ENCODE assay signal across 11 cellular contexts in the genomic region with DNA sequence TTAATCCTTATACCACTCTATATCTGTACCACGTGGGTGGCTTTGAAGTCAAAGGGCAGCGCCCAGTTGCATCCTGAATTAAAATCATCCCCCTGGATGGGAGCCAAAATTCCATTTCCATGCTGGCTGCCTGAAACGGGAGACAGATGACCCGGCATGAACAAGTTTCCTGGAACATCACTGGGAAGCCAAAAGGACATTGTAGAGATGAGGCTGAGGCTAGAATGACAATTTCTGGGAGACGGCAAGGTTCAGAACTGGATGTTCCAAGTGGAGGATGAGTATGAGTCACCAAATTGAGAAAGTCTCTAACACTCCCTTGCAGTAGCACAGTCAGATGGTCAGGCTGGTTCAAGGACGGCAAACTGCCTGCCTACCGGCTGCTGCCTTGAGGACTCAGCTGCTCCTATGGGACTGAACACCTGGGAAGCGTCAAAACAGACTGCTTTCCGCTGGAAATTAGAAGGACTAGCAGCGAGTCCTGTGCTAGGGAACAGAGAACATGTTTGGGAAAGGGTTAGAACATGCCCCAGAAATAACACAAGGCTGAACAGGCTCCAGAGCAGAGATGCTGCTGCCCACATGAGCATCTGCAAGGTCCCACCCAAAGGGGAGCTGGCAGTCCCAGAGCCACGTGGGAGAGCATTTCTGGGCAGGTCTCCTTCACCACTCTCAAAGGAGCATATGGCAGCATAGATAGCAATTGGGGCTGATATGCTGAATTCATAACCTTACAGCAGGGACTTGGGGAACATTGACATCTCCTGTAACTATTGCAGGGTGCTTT. TPM values are rescaled to one million over a fixed set of nuclear protein-coding genes. Genes with fewer than 3 reads are reported as not detected.
DNase-seq lines count a peak whose midpoint lies in the region; FAIRE-seq and TF ChIP-seq lines count a peak whose summit lies in the region.
"Had no signal": no experiment of that assay in that cellular context is flagged by ENCODE, and none has a peak within 500 bp of the region (broad histone marks: within the 10 kb centered on the region; RNA-seq: fewer than 3 reads in every experiment).

No MANE protein-coding gene starts in this region.

- H3K27me3 ChIP-seq in keratinocyte (ENCODE audit: control insufficient read depth, extremely low read depth, insufficient read depth, low read length) (peaks cover 7% of the 10 kb centered on the region), stomach (no peaks in the 10 kb centered on the region)

- peaks cover 7% of the 10 kb centered on the region; the same call in 1 of the 2 replicates for H3K4me1 Mint-ChIP-seq in HFFc6 (ENCODE audit: low read depth)

- DNase-seq in HFFc6 (peak; percentile 43), cerebellar cortex (ENCODE audit: low spot score) (peak; percentile 10), keratinocyte (ENCODE audit: low read depth, low spot score) (no peak), stomach (peak; percentile 26), LoVo (ENCODE audit: low spot score) (no peak), NOMO-1 treated with DMSO at 0.1 percent for 48 hours (lab: John Stamatoyannopoulos, UW; ENCODE audit: unreplicated experiment) (no peak), SHP77 treated with DMSO at 0.1 percent for 48 hours (lab: John Stamatoyannopoulos, UW) (no peak)
- no peak for DNase-seq in stimulated activated CD4-positive, alpha-beta T cell treated with anti-CD3 and anti-CD28 coated beads, Interleukin-2, amount 100 ng/mL, for 24 hours
- DNase-seq: activated CD8-positive, alpha-beta memory T cell treated with anti-CD3 and anti-CD28 coated beads, Interleukin-2, amount 50 U/mL, for 4 hours; effector memory CD4-positive, alpha-beta T cell; NCI-H1436 had no signal

- H3K9ac ChIP-seq in keratinocyte (ENCODE audit: control insufficient read depth, extremely low read depth, insufficient read depth, low read length) = no peak overlapping the region

- H3K79me2 ChIP-seq in keratinocyte (ENCODE audit: control insufficient read depth, insufficient read depth, low read length) = no peaks in the 10 kb centered on the region

- H3K36me3 Mint-ChIP-seq in HFFc6 (ENCODE audit: low read depth) = no peaks in the 10 kb centered on the region

- H3K9me3 ChIP-seq in keratinocyte (ENCODE audit: control insufficient read depth, low read depth, low read length) (no peaks in the 10 kb centered on the region), stomach (no peaks in the 10 kb centered on the region)

- TF ChIP-seq CTCF in HFFc6 (IDR thresholded peaks at IDR 0.05) = no peak
- no peak for TF ChIP-seq CTCF in keratinocyte (optimal IDR thresholded peaks at IDR 0.05 in 1 of 3, IDR thresholded peaks at IDR 0.05 in 1 of 3, conservative IDR thresholded peaks at IDR 0.05 in 1 of 3; ENCODE audit: extremely low read depth in 1 of 3, insufficient read depth in 2 of 3, low read length in 3 of 3)
- TF ChIP-seq CTCF in stomach (IDR thresholded peaks at IDR 0.05) = no peak

- peak; percentile 63 for FAIRE-seq in keratinocyte (lab: Jason Lieb, UNC)

- H3K4me2 ChIP-seq in keratinocyte (ENCODE audit: control insufficient read depth, extremely low read depth, insufficient read depth, low read depth, low read length) = peak overlapping the region; percentile 42

- H3K27me3 Mint-ChIP-seq in HFFc6 (ENCODE audit: insufficient read depth) = peaks cover 17% of the 10 kb centered on the region

- H3K27ac ChIP-seq in keratinocyte (ENCODE audit: control insufficient read depth, insufficient read depth, low read length) = no peak overlapping the region
- peak overlapping the region in 4 of 5 donors; percentile 62 to 76 (median 67) for H3K27ac ChIP-seq in stomach

- no peak for TF ChIP-seq POLR2A in stomach (IDR thresholded peaks at IDR 0.05)

- no peak overlapping the region for H3K4me3 Mint-ChIP-seq in HFFc6

- no peak overlapping the region for H2AFZ ChIP-seq in keratinocyte (ENCODE audit: control insufficient read depth, low read length)

- no peaks in the 10 kb centered on the region for H3K9me1 ChIP-seq in keratinocyte (ENCODE audit: control insufficient read depth, extremely low read depth, insufficient read depth, low read length)

- no peak overlapping the region for H3K4me3 ChIP-seq in keratinocyte (ENCODE audit: control insufficient read depth in 2 of 3, extremely low read depth in 1 of 3, insufficient read depth in 2 of 3, low read depth in 1 of 3, low read length in 3 of 3)
- H3K4me3 ChIP-seq in stomach = no peak overlapping the region

- dilution Hi-C loops in keratinocyte (cut with MboI; ENCODE audit: extremely low pct_ligation_motif_present, low sequenced_read_pairs) = no loop called here

- WGBS in stomach, 5 donors = 49 to 66% (median 57%) methylated on average over 11 of the region's 11 CpGs

- H3K27ac Mint-ChIP-seq in HFFc6 = no peak overlapping the region

- peak; percentile 74 for TF ChIP-seq EP300 in stomach (IDR thresholded peaks at IDR 0.05)

- H3K36me3 ChIP-seq in keratinocyte (ENCODE audit: control insufficient read depth in 2 of 2, extremely low read depth in 1 of 2, insufficient read depth in 2 of 2, low read length in 2 of 2) (no peaks in the 10 kb centered on the region), stomach (no peaks in the 10 kb centered on the region)

- intact Hi-C loops in stomach (cut with DNase I; ENCODE audit: low total_unique reads) = no loop called here

- no peaks in the 10 kb centered on the region for H4K20me1 ChIP-seq in keratinocyte (ENCODE audit: control insufficient read depth, extremely low read depth, insufficient read depth, low read length)

- peaks cover 6% of the 10 kb centered on the region for H3K4me1 ChIP-seq in keratinocyte (ENCODE audit: control insufficient read depth, extremely low read depth, insufficient read depth, low read length)
- no peaks in the 10 kb centered on the region for H3K4me1 ChIP-seq in stomach

- no peaks in the 10 kb centered on the region for H3K9me3 Mint-ChIP-seq in HFFc6

RNA-seq across cellular contexts. Expression of gene YPEL5, which starts 32.0 kb away (rescaled TPM):
- total RNA-seq in HFFc6 (2021; fragmentation: NEBNext Ultra II Directional; extraction: Animal tissue kit (Norgen Biotek cat#: 25700)) = 100 to 1,000 TPM in 1 of 6 experiments, 10 to 100 TPM in 5; 81.8 to 110 (median 88.4) TPM
- 70.7 to 149 TPM (median 126 TPM) in 3 replicates for polyA plus RNA-seq in keratinocyte
- polyA plus RNA-seq in keratinocyte (2011; ENCODE audit: low read depth) = 64.9 TPM
- 101 and 134 TPM in 2 replicates for polyA plus RNA-seq in keratinocyte (2011; cell fraction: cytosol; rRNA removed)
- polyA plus RNA-seq in keratinocyte (2011; cell fraction: nucleus; rRNA removed) = 118 and 123 TPM in 2 replicates
- 61.5 and 163 TPM in 2 replicates for polyA plus RNA-seq in keratinocyte (2012; ENCODE audit: low replicate concordance)
- 33.9 to 127 TPM (median 83.5 TPM) in 3 replicates for polyA minus RNA-seq in keratinocyte
- polyA minus RNA-seq in keratinocyte (2011; cell fraction: cytosol; rRNA and poly(A)+ RNA removed) = 47.6 TPM
- polyA minus RNA-seq in keratinocyte (2011; cell fraction: nucleus; rRNA and poly(A)+ RNA removed) = 74.0 and 123 TPM in 2 replicates
- 100 to 1,000 TPM in 2 of 5 donors, 10 to 100 TPM in 3; 17.7 to 192 (median 72.4) TPM for total RNA-seq in stomach
- polyA plus RNA-seq in stomach = 100 to 1,000 TPM in 1 of 3 donors, 10 to 100 TPM in 2; 53.6 to 103 (median 63.4) TPM

RNA-seq across cellular contexts. Expression of gene LBH, which starts 52.5 kb away (rescaled TPM):
- total RNA-seq in HFFc6 (2021; fragmentation: NEBNext Ultra II Directional; extraction: Animal tissue kit (Norgen Biotek cat#: 25700)) = 10 to 100 TPM; 24.4 to 99.2 (median 92.8) TPM
- polyA plus RNA-seq in keratinocyte = 0.83 to 2.2 TPM (median 1.4 TPM) in 3 replicates
- 0.75 TPM for polyA plus RNA-seq in keratinocyte (2011; ENCODE audit: low read depth)
- polyA plus RNA-seq in keratinocyte (2011; cell fraction: cytosol; rRNA removed) = 1.1 TPM in 2 replicates
- 1.0 TPM in 2 replicates for polyA plus RNA-seq in keratinocyte (2011; cell fraction: nucleus; rRNA removed)
- 1.5 and 3.3 TPM in 2 replicates for polyA plus RNA-seq in keratinocyte (2012; ENCODE audit: low replicate concordance)
- polyA minus RNA-seq in keratinocyte = 2.1 to 3.2 TPM (median 2.9 TPM) in 3 replicates
- polyA minus RNA-seq in keratinocyte (2011; cell fraction: cytosol; rRNA and poly(A)+ RNA removed) = 5.8 TPM
- polyA minus RNA-seq in keratinocyte (2011; cell fraction: nucleus; rRNA and poly(A)+ RNA removed) = 0.84 and 3.2 TPM in 2 replicates
- total RNA-seq in stomach = 10 to 100 TPM in 4 of 5 donors, 1 to 10 TPM in 1; 7.1 to 39.8 (median 18.5) TPM
- 10 to 100 TPM in 2 of 3 donors, 1 to 10 TPM in 1; 6.6 to 18.5 (median 15.4) TPM for polyA plus RNA-seq in stomach

Comparison
In these comparisons a context has a peak if more than half of its experiments do, and no peak if none do; other contexts are left out.
1. DNase-seq: peak in HFFc6 (single experiment), cerebellar cortex (single experiment) and stomach (single experiment); none in keratinocyte (single experiment), LoVo (single experiment), NOMO-1 treated with DMSO at 0.1 percent for 48 hours (single experiment), SHP77 treated with DMSO at 0.1 percent for 48 hours (single experiment) and stimulated activated CD4-positive, alpha-beta T cell treated with anti-CD3 and anti-CD28 coated beads, Interleukin-2, amount 100 ng/mL, for 24 hours (0 of 2).